ENCODE assay signal across 9 cellular contexts in the genomic region with DNA sequence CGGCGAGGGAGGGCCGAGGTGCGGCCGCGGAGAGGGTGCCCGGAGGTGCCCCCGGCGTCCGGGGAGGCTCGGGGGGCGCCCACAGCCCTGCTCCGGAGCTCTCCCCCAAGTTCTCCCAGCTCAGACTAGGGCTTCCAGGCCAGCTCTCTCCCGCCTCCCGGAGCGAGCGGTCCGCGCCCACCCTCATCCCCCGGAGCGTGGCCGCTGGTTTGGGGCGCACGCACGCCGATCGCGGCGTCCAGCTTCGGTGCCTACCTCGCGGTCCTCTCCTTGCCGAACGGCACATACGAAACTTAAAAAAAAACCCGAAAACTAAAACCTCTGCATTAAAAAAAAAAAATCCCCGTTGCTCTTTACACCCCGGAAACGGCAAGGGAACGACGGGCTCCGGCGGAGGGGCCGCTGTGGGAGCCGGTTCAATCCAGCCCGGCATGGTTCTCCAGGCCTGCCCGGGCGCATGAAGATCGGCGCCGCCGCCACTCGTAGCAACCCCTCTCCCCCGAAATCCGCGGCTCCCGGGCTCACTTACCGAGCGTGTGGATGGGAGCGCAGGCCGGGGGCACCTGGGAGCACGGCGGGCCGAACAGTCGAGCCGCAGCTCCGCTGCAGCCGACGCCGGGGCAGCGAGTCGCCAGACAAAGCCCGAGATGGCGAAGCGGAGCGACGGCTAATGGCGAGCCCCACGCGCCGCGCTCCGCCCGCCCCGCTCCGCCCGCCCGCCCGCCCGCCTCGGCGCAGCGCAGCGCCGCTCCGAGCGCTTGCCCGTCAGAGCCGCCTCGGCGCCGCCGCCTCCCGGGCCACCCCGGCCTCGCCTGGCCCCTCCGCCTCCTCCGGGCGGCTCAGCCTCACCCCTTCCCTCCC. TPM values are rescaled to one million over a fixed set of nuclear protein-coding genes. Genes with fewer than 3 reads are reported as not detected.
DNase-seq lines count a peak whose midpoint lies in the region; ATAC-seq and TF ChIP-seq lines count a peak whose summit lies in the region.
"Had no signal": no experiment of that assay in that cellular context is flagged by ENCODE, and none has a peak within 500 bp of the region (broad histone marks: within the 10 kb centered on the region; RNA-seq: fewer than 3 reads in every experiment).

No MANE protein-coding gene starts in this region.

- H3K9me3 Mint-ChIP-seq in CD8-positive, alpha-beta T cell: no peaks in the 10 kb centered on the region

- peaks cover 36% of the 10 kb centered on the region for H3K4me1 ChIP-seq in CD8-positive, alpha-beta T cell (ENCODE audit: insufficient read depth, low read length)
- H3K4me1 ChIP-seq in HCT116 (ENCODE audit: control insufficient read depth in 1 of 2, insufficient read depth in 2 of 2, low read length in 2 of 2): peaks cover 28 to 44% of the 10 kb centered on the region in 2 experiments

- ATAC-seq in CD8-positive, alpha-beta T cell: peak; percentile 25
- ATAC-seq in HCT116: no peak
- ATAC-seq in omental fat pad (ENCODE audit: low FRiP score): peak; percentile 9
- ATAC-seq in HG02884 (IDR thresholded peaks at IDR 0.05; ENCODE audit: unreplicated experiment): no peak

- POLR2A ChIA-PET in CD8-positive, alpha-beta T cell (lab: Charles Lee): interaction anchor here (0.6 to 10.3 kb wide), 25 partner anchors 9 to 1009 kb away, joined by 3 to 251 read pairs (median 4); a partner anchor contains a TSS
- POLR2A ChIA-PET in HCT116 (lab: Charles Lee): interaction anchor here (0.5 to 2.5 kb wide), 8 partner anchors 14 to 736 kb away, joined by 3 to 8 read pairs (median 4); a partner anchor contains a TSS

- H3K4me3 Mint-ChIP-seq in CD8-positive, alpha-beta T cell: peak overlapping the region; percentile 90

- BruUV-seq in HCT116 (replicated peaks; lab: Mats Ljungman, UMichigan): no TSS peak

- no peaks in the 10 kb centered on the region for H4K20me1 ChIP-seq in HCT116 (ENCODE audit: insufficient read depth)

- intact Hi-C loops in CD8-positive, alpha-beta T cell (cut with DNase I, micrococcal nuclease): loop anchor here in 1 of 2 experiments (1.0 kb wide), 1 partner anchor 97 kb away; a partner anchor contains a TSS
- intact Hi-C loops in HCT116 (cut with micrococcal nuclease): no loop called here

- peaks cover 27% of the 10 kb centered on the region for H3K36me3 Mint-ChIP-seq in CD8-positive, alpha-beta T cell

- H3K4me2 ChIP-seq in HCT116 (ENCODE audit: low read length): peak overlapping the region; percentile 90

- H3K36me3 ChIP-seq in CD8-positive, alpha-beta T cell (ENCODE audit: insufficient read depth, low read length): peaks cover 7% of the 10 kb centered on the region
- H3K36me3 ChIP-seq in HCT116 (ENCODE audit: control insufficient read depth in 1 of 2, insufficient read depth in 2 of 2, low read length in 2 of 2): peaks cover 10 to 18% of the 10 kb centered on the region in 2 experiments; a peak in 3 of 4 replicates

- no peak for TF ChIP-seq RAD21 in HCT116 (IDR thresholded peaks at IDR 0.05; ENCODE audit: low read depth)

- no peaks in the 10 kb centered on the region for H3K9me3 ChIP-seq in CD8-positive, alpha-beta T cell (ENCODE audit: low read length)
- no peaks in the 10 kb centered on the region for H3K9me3 ChIP-seq in HCT116 (ENCODE audit: control insufficient read depth in 1 of 2, insufficient read depth in 1 of 2, low read depth in 1 of 2, low read length in 2 of 2)

- TF ChIP-seq CTCF in CD8-positive, alpha-beta T cell (IDR thresholded peaks at IDR 0.05): no peak
- TF ChIP-seq CTCF in HCT116 (IDR thresholded peaks at IDR 0.05 in 2 of 3, conservative IDR thresholded peaks at IDR 0.05 in 1 of 3; ENCODE audit: borderline replicate concordance in 1 of 3, insufficient read depth in 1 of 3, low read depth in 2 of 3, low read length in 2 of 3) (no peak), omental fat pad (IDR thresholded peaks at IDR 0.05) (no peak)

- peak overlapping the region; percentile 93 for H3K27ac Mint-ChIP-seq in CD8-positive, alpha-beta T cell

- peaks cover 35% of the 10 kb centered on the region for H3K79me2 ChIP-seq in HCT116 (ENCODE audit: insufficient read depth, low read length)

- RAD21 ChIA-PET in HCT116 (lab: Charles Lee; ENCODE audit: low non-redundant PET in 1 of 2, low total read pairs in 2 of 2, uncharacterized antibody in 2 of 2, unreplicated experiment in 2 of 2): interaction anchor here in 1 of 2 experiments (0.7 kb wide), 1 partner anchor 49 kb away, joined by 3 read pairs; no protein-coding TSS in a partner anchor

- CTCF ChIA-PET in CD8-positive, alpha-beta T cell (lab: Charles Lee): interaction anchor here (0.7 to 12.3 kb wide), 13 partner anchors 10 to 138 kb away, joined by 3 to 95 read pairs (median 5); a partner anchor contains a TSS
- CTCF ChIA-PET in HCT116 (lab: Charles Lee): interaction anchor here (0.8 to 2.4 kb wide), 7 partner anchors 10 to 125 kb away, joined by 3 to 10 read pairs (median 3); a partner anchor contains a TSS

- peak overlapping the region; percentile 84 for H3K9ac ChIP-seq in HCT116 (ENCODE audit: low read length)

- DNase-seq in CD8-positive, alpha-beta T cell: peak; percentile 22 to 79 (median 57)
- DNase-seq in HCT116 (ENCODE audit: low read depth, low spot score): no peak
- peak; percentile 70 for DNase-seq in activated naive CD4-positive, alpha-beta T cell treated with anti-CD3 and anti-CD28 coated beads, Interleukin-2, amount 50 U/mL, for 16 hours
- DNase-seq in germinal center (ENCODE audit: low spot score): peak; percentile 78
- no peak for DNase-seq in omental fat pad (ENCODE audit: low spot score)
- DNase-seq in T1000 (lab: John Stamatoyannopoulos, UW): no peak

- no peaks in the 10 kb centered on the region for H3K27me3 Mint-ChIP-seq in CD8-positive, alpha-beta T cell (ENCODE audit: low read depth)

- no peak overlapping the region for H2AFZ ChIP-seq in HCT116 (ENCODE audit: low read depth, low read length, poor library complexity, severe bottlenecking)

- peak overlapping the region; percentile 81 for H3K27ac ChIP-seq in CD8-positive, alpha-beta T cell (ENCODE audit: low read depth, low read length)
- H3K27ac ChIP-seq in HCT116 (ENCODE audit: low read depth, low read length): peak overlapping the region; percentile 100

- no peaks in the 10 kb centered on the region for H3K27me3 ChIP-seq in CD8-positive, alpha-beta T cell (ENCODE audit: insufficient read depth, low read length)
- H3K27me3 ChIP-seq in HCT116 (ENCODE audit: insufficient read depth, low read length): no peaks in the 10 kb centered on the region

- H3K9me2 ChIP-seq in HCT116 (ENCODE audit: insufficient read depth): no peaks in the 10 kb centered on the region

- peak overlapping the region; percentile 97 for H3K4me3 ChIP-seq in CD8-positive, alpha-beta T cell (ENCODE audit: low read depth, low read length)
- H3K4me3 ChIP-seq in HCT116 (replicated peaks in 1 of 2; ENCODE audit: low read depth in 1 of 2, low read length in 2 of 2): peak overlapping the region; percentile 71 to 73

- no peak for TF ChIP-seq POLR2A in HCT116 (IDR thresholded peaks at IDR 0.05; ENCODE audit: borderline replicate concordance, extremely low read depth, insufficient read depth, insufficient read length)

- H3K4me1 Mint-ChIP-seq in CD8-positive, alpha-beta T cell (ENCODE audit: low read depth): peaks cover 33% of the 10 kb centered on the region

TF ChIP-seq in HCT116, 20 proteins besides CTCF, POLR2A, EP300 and RAD21:
- TF ChIP-seq, protein P1, sequence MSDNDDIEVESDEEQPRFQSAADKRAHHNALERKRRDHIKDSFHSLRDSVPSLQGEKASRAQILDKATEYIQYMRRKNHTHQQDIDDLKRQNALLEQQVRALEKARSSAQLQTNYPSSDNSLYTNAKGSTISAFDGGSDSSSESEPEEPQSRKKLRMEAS (IDR thresholded peaks at IDR 0.05): no peak
- TF ChIP-seq POLR2AphosphoS5 (IDR thresholded peaks at IDR 0.05; ENCODE audit: low read depth, low read length) (peak; percentile 29; the same call in 1 of the 2 replicates), ZFX (IDR thresholded peaks at IDR 0.05) (peak; percentile 73)

TF ChIP-seq in PFSK-1, 5 proteins besides CTCF, POLR2A, EP300 and RAD21 (continues in another document):
- TF ChIP-seq TAF1 (IDR thresholded peaks at IDR 0.05; ENCODE audit: borderline replicate concordance, insufficient read depth, low read length): no peak

RNA-seq across cellular contexts. Expression of a gene that starts 1.0 kb away (rescaled TPM):
- 100 to 1,000 TPM; 151 to 155 TPM for total RNA-seq in CD8-positive, alpha-beta T cell
- total RNA-seq in HCT116 (2021; ENCODE audit: unreplicated experiment) (84.3 TPM), omental fat pad (10 to 100 TPM; 32.9 to 60.2 (median 41.2) TPM)
- polyA plus RNA-seq in HCT116 (2012): 43.2 and 52.2 TPM in 2 replicates
- 69.6 TPM for polyA plus RNA-seq in PFSK-1 (2012; ENCODE audit: insufficient read length, low read depth)

RNA-seq across cellular contexts. Expression of a gene that starts 20.8 kb away (rescaled TPM):
- 10 to 100 TPM; 85.5 to 85.7 TPM for total RNA-seq in CD8-positive, alpha-beta T cell
- total RNA-seq in HCT116 (2021; ENCODE audit: unreplicated experiment): 86.7 TPM
- 47.9 and 51.0 TPM in 2 replicates for polyA plus RNA-seq in HCT116 (2012)
- polyA plus RNA-seq in PFSK-1 (2012; ENCODE audit: insufficient read length, low read depth): 107 TPM
- total RNA-seq in omental fat pad: 10 to 100 TPM; 37.8 to 55.2 (median 45.0) TPM

RNA-seq across cellular contexts. Expression of a gene that starts 33.7 kb away (rescaled TPM):
- total RNA-seq in CD8-positive, alpha-beta T cell: 10 to 100 TPM; 43.2 to 43.8 TPM
- total RNA-seq in HCT116 (2021; ENCODE audit: unreplicated experiment): 25.1 TPM
- polyA plus RNA-seq in HCT116 (2012): 23.8 and 26.2 TPM in 2 replicates
- polyA plus RNA-seq in PFSK-1 (2012; ENCODE audit: insufficient read length, low read depth): 38.9 TPM
- total RNA-seq in omental fat pad: 10 to 100 TPM; 31.7 to 41.2 (median 35.8) TPM

RNA-seq across cellular contexts. Expression of a gene that starts 47.5 kb away (rescaled TPM):
- total RNA-seq in CD8-positive, alpha-beta T cell: not detected
- total RNA-seq in HCT116 (2021; ENCODE audit: unreplicated experiment): 0.22 TPM
- 0.03 TPM in 1 of 2 replicates, not detected in the other for polyA plus RNA-seq in HCT116 (2012)
- not detected for polyA plus RNA-seq in PFSK-1 (2012; ENCODE audit: insufficient read length, low read depth)
- total RNA-seq in omental fat pad: 1 to 10 TPM in 1 of 4 donors, under 1 TPM in 3; 0.16 to 1.2 (median 0.56) TPM
- total RNA-seq: T-helper 2 cell treated with Interferon-gamma antibody and Interleukin-4, amounts not matched to agents 100 ng/mL and 5 ng/mL, for 36 hours had no signal

RNA-seq across cellular contexts. Expression of a gene that starts 49.9 kb away (rescaled TPM):
- total RNA-seq in CD8-positive, alpha-beta T cell: not detected
- 0.37 TPM for total RNA-seq in HCT116 (2021; ENCODE audit: unreplicated experiment)
- polyA plus RNA-seq in HCT116 (2012): 0.50 and 0.72 TPM in 2 replicates
- 1.6 TPM for polyA plus RNA-seq in PFSK-1 (2012; ENCODE audit: insufficient read length, low read depth)
- total RNA-seq in omental fat pad: under 1 TPM in 1 of 4 donors, not detected in 3; 0.19 TPM

Comparison
In these comparisons a context has a peak if more than half of its experiments do, and no peak if none do; other contexts are left out.
1. ATAC-seq: peak in CD8-positive, alpha-beta T cell (single experiment) and omental fat pad (single experiment); none in HCT116 (single experiment) and HG02884 (single experiment).
2. DNase-seq: peak in CD8-positive, alpha-beta T cell (7 of 7), activated naive CD4-positive, alpha-beta T cell treated with anti-CD3 and anti-CD28 coated beads, Interleukin-2, amount 50 U/mL, for 16 hours (single experiment) and germinal center (single experiment); none in HCT116 (single experiment), omental fat pad (single experiment) and T1000 (single experiment).